Comparison of ENCODE assay signal across 8 cellular contexts in genomic region chr15:82139823-82140268, GRCh38.
DNase-seq lines count a peak whose midpoint lies in the region; ATAC-seq lines count a peak whose summit lies in the region.

No MANE protein-coding gene starts in this region.

- no peak overlapping the region for H3K27ac Mint-ChIP-seq in stimulated activated naive B cell treated with anti-CD40 and anti-IgM and Interleukin-4, amounts not matched to agents 10 μg/mL and 1 μg/mL and 100 μg/mL, for 72 hours
- H3K27ac Mint-ChIP-seq in T-cell = no peak overlapping the region

- no peaks in the 10 kb centered on the region for H3K9me3 ChIP-seq in SK-N-MC (ENCODE audit: low read depth, low read length)

- CTCF ChIA-PET in T-cell (lab: Charles Lee) = interaction anchor here (0.6 to 1.2 kb wide), 3 partner anchors 9 to 874 kb away, joined by 3 to 6 read pairs (median 3); no protein-coding TSS in a partner anchor

- peak overlapping the region; percentile 4 for H3K9ac ChIP-seq in SK-N-MC (ENCODE audit: insufficient read length)

- H3K36me3 Mint-ChIP-seq in stimulated activated naive B cell treated with anti-CD40 and anti-IgM and Interleukin-4, amounts not matched to agents 10 μg/mL and 1 μg/mL and 100 μg/mL, for 72 hours = peaks cover 16 to 26% of the 10 kb centered on the region in 2 donors
- peaks cover 39% of the 10 kb centered on the region for H3K36me3 Mint-ChIP-seq in T-cell

- H3K9me3 Mint-ChIP-seq in stimulated activated naive B cell treated with anti-CD40 and anti-IgM and Interleukin-4, amounts not matched to agents 10 μg/mL and 1 μg/mL and 100 μg/mL, for 72 hours = no peaks in the 10 kb centered on the region
- no peaks in the 10 kb centered on the region for H3K9me3 Mint-ChIP-seq in T-cell

- H3K4me1 Mint-ChIP-seq in stimulated activated naive B cell treated with anti-CD40 and anti-IgM and Interleukin-4, amounts not matched to agents 10 μg/mL and 1 μg/mL and 100 μg/mL, for 72 hours = peaks cover 7 to 12% of the 10 kb centered on the region in 2 donors
- peaks cover 7 to 15% (median 9%) of the 10 kb centered on the region in 3 donors for H3K4me1 Mint-ChIP-seq in T-cell

- POLR2A ChIA-PET in T-cell (lab: Charles Lee) = no interaction called here

- H3K36me3 ChIP-seq in SK-N-MC (ENCODE audit: insufficient read depth, low read length) = peaks cover 11% of the 10 kb centered on the region; the same call in 1 of the 2 replicates

- DNase-seq in D341Med (ENCODE audit: low spot score) (peak; percentile 40), HT1080 (ENCODE audit: low read depth) (peak; percentile 49), SK-N-MC (ENCODE audit: low read depth, low spot score) (peak; percentile 26), fibroblast of peridontal ligament (ENCODE audit: extremely low read depth) (peak; percentile 83), putamen (ENCODE audit: low spot score) (peak; percentile 38), T-cell (no peak)
- no peak for DNase-seq in stimulated activated naive B cell treated with anti-CD40 and anti-IgM and Interleukin-4, amounts not matched to agents 10 μg/mL and 1 μg/mL and 100 μg/mL, for 72 hours

- ATAC-seq in stimulated activated naive B cell treated with anti-CD40 and anti-IgM and Interleukin-4, amounts not matched to agents 10 μg/mL and 1 μg/mL and 100 μg/mL, for 72 hours (replicated peaks) = no peak
- no peak for ATAC-seq in HG03025 (IDR thresholded peaks at IDR 0.05; ENCODE audit: low FRiP score, unreplicated experiment)
- ATAC-seq in T-cell (replicated peaks in 1 of 4) = no peak

- no peaks in the 10 kb centered on the region for H3K27me3 Mint-ChIP-seq in stimulated activated naive B cell treated with anti-CD40 and anti-IgM and Interleukin-4, amounts not matched to agents 10 μg/mL and 1 μg/mL and 100 μg/mL, for 72 hours
- H3K27me3 Mint-ChIP-seq in T-cell = no peaks in the 10 kb centered on the region

- H3K27ac ChIP-seq in SK-N-MC = no peak overlapping the region

- peak overlapping the region; percentile 39; the same call in 1 of the 2 replicates for H3K4me3 ChIP-seq in SK-N-MC

- no peak overlapping the region for H3K4me3 Mint-ChIP-seq in stimulated activated naive B cell treated with anti-CD40 and anti-IgM and Interleukin-4, amounts not matched to agents 10 μg/mL and 1 μg/mL and 100 μg/mL, for 72 hours
- H3K4me3 Mint-ChIP-seq in T-cell = no peak overlapping the region

Comparison
In these comparisons a context has a peak if more than half of its experiments do, and no peak if none do; other contexts are left out.
1. DNase-seq: peak in D341Med (single experiment), HT1080 (single experiment), SK-N-MC (single experiment), fibroblast of peridontal ligament (single experiment) and putamen (single experiment); none in stimulated activated naive B cell treated with anti-CD40 and anti-IgM and Interleukin-4, amounts not matched to agents 10 μg/mL and 1 μg/mL and 100 μg/mL, for 72 hours (single experiment) and T-cell (0 of 34).